In genomic region chr16:2973605-2974318, GRCh38 we compare ENCODE assay signal across 31 cellular contexts. TPM values are rescaled to one million over a fixed set of nuclear protein-coding genes. Genes with fewer than 3 reads are reported as not detected.
DNase-seq lines count a peak whose midpoint lies in the region; ATAC-seq, FAIRE-seq and TF ChIP-seq lines count a peak whose summit lies in the region.
"Had no signal": no experiment of that assay in that cellular context is flagged by ENCODE, and none has a peak within 500 bp of the region (broad histone marks: within the 10 kb centered on the region; RNA-seq: fewer than 3 reads in every experiment).

No MANE protein-coding gene starts in this region.

- intact Hi-C loops in K562 (cut with micrococcal nuclease) = no loop called here

- no peaks in the 10 kb centered on the region for H3K9me3 ChIP-seq in BLaER1 treated with 17β-estradiol and CSF1 and Interleukin-3, amounts not matched to agents 10 nM and 100 nM (replicated peaks in 1 of 11)
- H3K9me3 ChIP-seq in NT2/D1 (ENCODE audit: insufficient read depth, low read length) = no peaks in the 10 kb centered on the region
- no peaks in the 10 kb centered on the region for H3K9me3 ChIP-seq in K562 (replicated peaks; ENCODE audit: control insufficient read depth, insufficient read depth, low read depth, low read length)
- H3K9me3 ChIP-seq: neutrophil, sigmoid colon, transverse colon had no signal

- in situ Hi-C loops in K562 (cut with MboI) = no loop called here

- BruUV-seq in K562 (replicated peaks; lab: Mats Ljungman, UMichigan) = no TSS peak

- WGBS in K562 (ENCODE audit: insufficient coverage, low coverage, missing lambda C conversion rate) = 86% methylated on average over 11 of the region's 17 CpGs

- CTCF ChIA-PET in K562 (lab: Yijun Ruan, JAX; ENCODE audit: low intra/inter-chr PET ratio) = no interaction called here

- H3K4me3 ChIP-seq in BLaER1 treated with 17β-estradiol and CSF1 and Interleukin-3, amounts not matched to agents 10 nM and 100 nM = peak overlapping the region in 7 of 10 experiments; percentile 17 to 98 (median 93); a peak in 14 of 20 replicates
- H3K4me3 ChIP-seq in NT2/D1 (ENCODE audit: insufficient read length, low read depth) = no peak overlapping the region
- H3K4me3 ChIP-seq in K562 = no peak overlapping the region
- H3K4me3 ChIP-seq: GM23338, sigmoid colon, transverse colon had no signal

- no peak for TF ChIP-seq CTCF in K562 (IDR thresholded peaks at IDR 0.05 in 2 of 3, conservative IDR thresholded peaks at IDR 0.05 in 1 of 3; ENCODE audit: insufficient read depth in 2 of 3, low read depth in 1 of 3, low read length in 3 of 3)

- H3K4me2 ChIP-seq in BLaER1 treated with 17β-estradiol and CSF1 and Interleukin-3, amounts not matched to agents 10 nM and 100 nM = peak overlapping the region; percentile 92 to 99 (median 96)
- H3K4me2 ChIP-seq in K562 (ENCODE audit: insufficient read depth, low read length) = no peak overlapping the region
- H3K4me2 ChIP-seq: GM23338 had no signal

- H3K36me3 ChIP-seq in BLaER1 treated with 17β-estradiol and CSF1 and Interleukin-3, amounts not matched to agents 10 nM and 100 nM = peaks cover 0 to 79% (median 38%) of the 10 kb centered on the region in 11 experiments; a peak in 12 of 22 replicates
- H3K36me3 ChIP-seq in NT2/D1 (ENCODE audit: insufficient read depth, insufficient read length, low read length) (peaks cover 80% of the 10 kb centered on the region), K562 (ENCODE audit: control insufficient read depth, insufficient read depth, low read length) (peaks cover 78% of the 10 kb centered on the region; the same call in 2 of the 3 replicates)
- H3K36me3 ChIP-seq: brain microvascular endothelial cell, sigmoid colon, transverse colon had no signal

- peaks cover 57 to 89% (median 89%) of the 10 kb centered on the region in 10 experiments for H3K4me1 ChIP-seq in BLaER1 treated with 17β-estradiol and CSF1 and Interleukin-3, amounts not matched to agents 10 nM and 100 nM
- peaks cover 26% of the 10 kb centered on the region for H3K4me1 ChIP-seq in NT2/D1 (ENCODE audit: insufficient read depth, insufficient read length)
- peaks cover 9 to 92% of the 10 kb centered on the region in 2 experiments; a peak in 4 of 5 replicates for H3K4me1 ChIP-seq in K562 (replicated peaks in 1 of 2; ENCODE audit: control insufficient read depth in 2 of 2, insufficient read depth in 2 of 2, low read length in 2 of 2)

- FAIRE-seq in K562 (lab: Jason Lieb, UNC) = no peak
- FAIRE-seq: HTR-8/SVneo had no signal

- peak overlapping the region in 7 of 11 experiments; percentile 3 to 66 (median 55); a peak in 12 of 22 replicates for H3K27ac ChIP-seq in BLaER1 treated with 17β-estradiol and CSF1 and Interleukin-3, amounts not matched to agents 10 nM and 100 nM
- 0 out of 3 replicates have a peak overlapping the region, but pooled peaks have one; percentile 28 for H3K27ac ChIP-seq in K562 (ENCODE audit: extremely low read depth, low read depth, low read length)
- H3K27ac ChIP-seq: brain microvascular endothelial cell, neutrophil, sigmoid colon, transverse colon had no signal

- DNase-seq in NT2/D1 (ENCODE audit: low read depth, low spot score) (no peak), K562 (ENCODE audit: extremely low read depth in 1 of 4, low spot score in 3 of 4) (no peak), mesenteric fat pad (ENCODE audit: low spot score) (peak; percentile 89), superior temporal gyrus (ENCODE audit: extremely low spot score) (no peak), SKM-1 treated with dmso at 0.1 percent for 144 hours (lab: John Stamatoyannopoulos, UW; ENCODE audit: unreplicated experiment) (no peak)
- DNase-seq: activated CD8-positive, alpha-beta T cell treated with anti-CD3 and anti-CD28 coated beads for 36 hours; brain microvascular endothelial cell; GDM1; KBM-7; mesendoderm; NCI-H1092; NCI-H1694 treated with DMSO at 0.1 percent for 48 hours; NCI-H774; RPMI8226; sigmoid colon; stimulated activated CD4-positive, alpha-beta T cell treated with anti-CD3 and anti-CD28 coated beads, Interleukin-12 subunit alpha, Interleukin-12 subunit beta, amount 100 ng/mL, for 4 hours; stimulated activated CD4-positive, alpha-beta T cell treated with anti-CD3 and anti-CD28 coated beads, Interleukin-4, amount 100 ng/mL, for 24 hours; T-helper 17 cell; transverse colon had no signal

- TF ChIP-seq POLR2A in K562 (conservative IDR thresholded peaks at IDR 0.05) = peak; percentile 11; the same call in 1 of the 2 replicates

- no peak overlapping the region for H2AFZ ChIP-seq in K562 (ENCODE audit: low read depth, low read length)
- H2AFZ ChIP-seq: GM23338 had no signal

- H3K79me2 ChIP-seq in K562 (ENCODE audit: control insufficient read depth, insufficient read depth, low read length) = peaks cover 46% of the 10 kb centered on the region

- H3K9ac ChIP-seq in BLaER1 treated with 17β-estradiol and CSF1 and Interleukin-3, amounts not matched to agents 10 nM and 100 nM = peak overlapping the region in 9 of 11 experiments; percentile 2 to 92 (median 88); a peak in 17 of 22 replicates
- H3K9ac ChIP-seq in NT2/D1 (ENCODE audit: insufficient read length, low read depth) (peak overlapping the region; percentile 33), K562 (ENCODE audit: insufficient read depth in 1 of 2, low read depth in 2 of 2, low read length in 2 of 2) (peak overlapping the region in 1 of 2 experiments; percentile 81; a peak in 2 of 4 replicates)

- no peaks in the 10 kb centered on the region for H3K27me3 ChIP-seq in BLaER1 treated with 17β-estradiol and CSF1 and Interleukin-3, amounts not matched to agents 10 nM and 100 nM
- H3K27me3 ChIP-seq in NT2/D1 (ENCODE audit: insufficient read depth, insufficient read length) (no peaks in the 10 kb centered on the region), K562 (ENCODE audit: control insufficient read depth in 2 of 2, insufficient read depth in 2 of 2, low read length in 2 of 2) (no peaks in the 10 kb centered on the region)
- H3K27me3 ChIP-seq: brain microvascular endothelial cell had no signal

- H3K9me1 ChIP-seq in K562 (ENCODE audit: control insufficient read depth, insufficient read depth, low read length) = peaks cover 3% of the 10 kb centered on the region

- TF ChIP-seq RAD21 in K562 (CRISPR knock-in tag; conservative IDR thresholded peaks at IDR 0.05 in 1 of 2, IDR thresholded peaks at IDR 0.05 in 1 of 2) = no peak

- TF ChIP-seq EP300 in K562 (IDR thresholded peaks at IDR 0.05; ENCODE audit: low read length) = no peak

- H4K20me1 ChIP-seq in BLaER1 treated with 17β-estradiol and CSF1 and Interleukin-3, amounts not matched to agents 10 nM and 100 nM = peaks cover 39 to 93% (median 85%) of the 10 kb centered on the region in 11 experiments
- peaks cover 25% of the 10 kb centered on the region for H4K20me1 ChIP-seq in K562 (replicated peaks; ENCODE audit: control insufficient read depth, insufficient read depth, low read length)

- POLR2A ChIA-PET in K562 (lab: Yijun Ruan, JAX) = interaction anchor here (0.5 to 2.1 kb wide), 6 partner anchors 8 to 171 kb away, joined by 3 to 17 read pairs (median 3); partner anchors contain the start of gene PKMYT1

- ATAC-seq in K562 = no peak
- ATAC-seq in HG02852 (IDR thresholded peaks at IDR 0.05; ENCODE audit: unreplicated experiment) = no peak
- ATAC-seq in GM21737 (IDR thresholded peaks at IDR 0.05; ENCODE audit: unreplicated experiment) = no peak
- ATAC-seq: activated CD8-positive, alpha-beta T cell treated with anti-CD3 and anti-CD28 coated beads for 36 hours; activated naive CD4-positive, alpha-beta T cell treated with anti-CD3 and anti-CD28 coated beads, Interleukin-2, amount 50 U/mL, for 72 hours; activated T-helper 17 cell treated with anti-CD3 and anti-CD28 coated beads, Interleukin-2, amount 50 U/mL, for 72 hours; GM23338; left lobe of liver; T-helper 17 cell had no signal

RNA-seq across cellular contexts. Expression of gene PAQR4, which starts 4.6 kb away (rescaled TPM):
- total RNA-seq in K562 (2011; cell fraction: chromatin; rRNA removed; ENCODE audit: low replicate concordance) = 19.5 and 61.4 TPM in 2 replicates
- 51.0 and 53.6 TPM in 2 replicates for total RNA-seq in K562 (2011; cell fraction: nucleolus; rRNA removed)
- total RNA-seq in K562 (2011; cell fraction: nucleoplasm; rRNA removed) = 31.3 and 34.3 TPM in 2 replicates
- total RNA-seq in K562 (2014; rRNA removed) (25.3 and 30.1 TPM in 2 replicates), K562 (2014; rRNA removed; fragmentation: Illumina TruSeq; extraction: Trizol) (8.2 and 10.7 TPM in 2 replicates), K562 (2015; rRNA removed; fragmentation: Illumina TruSeq; extraction: Trizol) (19.5 and 22.0 TPM in 2 replicates), K562 (2021) (40.4 TPM in 2 replicates), mesenteric fat pad (4.5 TPM)
- polyA plus RNA-seq in K562 (2011; rRNA removed) (11.6 and 14.6 TPM in 2 replicates), K562 (2014; fragmentation: Illumina TruSeq; extraction: Trizol) (21.1 and 27.8 TPM in 2 replicates), K562 (2014; fragmentation: Nextera tagmentation; extraction: Ambion mirVana) (1 to 10 TPM in 1 of 2 experiments, under 1 TPM in 1; 0.62 to 1.0 TPM), K562 (2014; rRNA removed) (28.9 and 31.6 TPM in 2 replicates)
- polyA plus RNA-seq in K562 (2011; cell fraction: cytosol; rRNA removed) = 16.4 and 41.9 TPM in 2 replicates
- polyA plus RNA-seq in K562 (2011; cell fraction: nucleus; rRNA removed) = 40.3 and 69.3 TPM in 2 replicates
- polyA plus RNA-seq in K562 (2012) = 21.4 and 26.0 TPM in 2 replicates
- polyA minus RNA-seq in K562 (2011; rRNA and poly(A)+ RNA removed) = 4.7 and 8.4 TPM in 2 replicates
- 13.9 and 18.4 TPM in 2 replicates for polyA minus RNA-seq in K562 (2011; cell fraction: cytosol; rRNA and poly(A)+ RNA removed)
- polyA minus RNA-seq in K562 (2011; cell fraction: nucleus; rRNA and poly(A)+ RNA removed) = 10.0 and 12.0 TPM in 2 replicates

RNA-seq across cellular contexts. Expression of gene PKMYT1, which starts 6.5 kb away (rescaled TPM):
- total RNA-seq in K562 (2011; cell fraction: chromatin; rRNA removed; ENCODE audit: low replicate concordance) = 71.6 and 270 TPM in 2 replicates
- total RNA-seq in K562 (2011; cell fraction: nucleolus; rRNA removed) = 273 and 293 TPM in 2 replicates
- 141 and 143 TPM in 2 replicates for total RNA-seq in K562 (2011; cell fraction: nucleoplasm; rRNA removed)
- total RNA-seq in K562 (2014; rRNA removed) (85.5 and 110 TPM in 2 replicates), K562 (2014; rRNA removed; fragmentation: Illumina TruSeq; extraction: Trizol) (19.7 and 21.6 TPM in 2 replicates), K562 (2015; rRNA removed; fragmentation: Illumina TruSeq; extraction: Trizol) (37.8 and 42.5 TPM in 2 replicates), K562 (2021) (187 and 201 TPM in 2 replicates), mesenteric fat pad (0.58 TPM)
- polyA plus RNA-seq in K562 (2011; rRNA removed) (18.7 and 48.0 TPM in 2 replicates), K562 (2014; fragmentation: Illumina TruSeq; extraction: Trizol) (45.6 and 100 TPM in 2 replicates), K562 (2014; fragmentation: Nextera tagmentation; extraction: Ambion mirVana) (10 to 100 TPM in 1 of 2 experiments, 1 to 10 TPM in 1; 8.7 to 12.8 TPM), K562 (2014; rRNA removed) (84.1 and 112 TPM in 2 replicates)
- 32.9 and 123 TPM in 2 replicates for polyA plus RNA-seq in K562 (2011; cell fraction: cytosol; rRNA removed)
- 203 and 375 TPM in 2 replicates for polyA plus RNA-seq in K562 (2011; cell fraction: nucleus; rRNA removed)
- 106 and 151 TPM in 2 replicates for polyA plus RNA-seq in K562 (2012)
- polyA minus RNA-seq in K562 (2011; rRNA and poly(A)+ RNA removed) = 6.2 and 8.2 TPM in 2 replicates
- polyA minus RNA-seq in K562 (2011; cell fraction: cytosol; rRNA and poly(A)+ RNA removed) = 33.3 and 34.1 TPM in 2 replicates
- 65.0 and 81.9 TPM in 2 replicates for polyA minus RNA-seq in K562 (2011; cell fraction: nucleus; rRNA and poly(A)+ RNA removed)
- total RNA-seq: T-helper 17 cell had no signal

RNA-seq across cellular contexts. Expression of gene KREMEN2, which starts 9.7 kb away (rescaled TPM):
- 1.7 and 9.3 TPM in 2 replicates for total RNA-seq in K562 (2011; cell fraction: chromatin; rRNA removed; ENCODE audit: low replicate concordance)
- total RNA-seq in K562 (2011; cell fraction: nucleolus; rRNA removed) = 17.9 and 19.0 TPM in 2 replicates
- total RNA-seq in K562 (2011; cell fraction: nucleoplasm; rRNA removed) = 5.8 and 6.7 TPM in 2 replicates
- total RNA-seq in K562 (2014; rRNA removed) (7.7 and 8.6 TPM in 2 replicates), K562 (2014; rRNA removed; fragmentation: Illumina TruSeq; extraction: Trizol) (0.67 and 0.84 TPM in 2 replicates), K562 (2015; rRNA removed; fragmentation: Illumina TruSeq; extraction: Trizol) (1.5 and 2.0 TPM in 2 replicates), K562 (2021) (7.6 and 8.2 TPM in 2 replicates), mesenteric fat pad (not detected)
- polyA plus RNA-seq in K562 (2011; rRNA removed) (1.4 and 3.1 TPM in 2 replicates), K562 (2014; fragmentation: Illumina TruSeq; extraction: Trizol) (0.25 and 1.5 TPM in 2 replicates), K562 (2014; fragmentation: Nextera tagmentation; extraction: Ambion mirVana) (under 1 TPM in 1 of 2 experiments, not detected in 1; 0.04 TPM), K562 (2014; rRNA removed) (7.1 and 7.5 TPM in 2 replicates)
- 3.1 and 10.2 TPM in 2 replicates for polyA plus RNA-seq in K562 (2011; cell fraction: cytosol; rRNA removed)
- polyA plus RNA-seq in K562 (2011; cell fraction: nucleus; rRNA removed) = 14.7 and 20.3 TPM in 2 replicates
- polyA plus RNA-seq in K562 (2012) = 1.2 and 3.0 TPM in 2 replicates
- polyA minus RNA-seq in K562 (2011; rRNA and poly(A)+ RNA removed) = 0.21 and 0.30 TPM in 2 replicates
- 2.8 and 2.9 TPM in 2 replicates for polyA minus RNA-seq in K562 (2011; cell fraction: cytosol; rRNA and poly(A)+ RNA removed)
- 2.4 and 2.9 TPM in 2 replicates for polyA minus RNA-seq in K562 (2011; cell fraction: nucleus; rRNA and poly(A)+ RNA removed)
- total RNA-seq: activated naive CD4-positive, alpha-beta T cell treated with anti-CD3 and anti-CD28 coated beads, Interleukin-2, amount 50 U/mL, for 72 hours; activated T-helper 17 cell treated with anti-CD3 and anti-CD28 coated beads, Interleukin-2, amount 50 U/mL, for 72 hours; cerebellum; left lobe of liver; posterior vena cava; sigmoid colon; T-helper 17 cell had no signal

RNA-seq across cellular contexts. Expression of gene CLDN9, which starts 39.0 kb away (rescaled TPM):
- 0.99 and 3.1 TPM in 2 replicates for total RNA-seq in K562 (2011; cell fraction: chromatin; rRNA removed; ENCODE audit: low replicate concordance)
- 2.0 and 3.0 TPM in 2 replicates for total RNA-seq in K562 (2011; cell fraction: nucleolus; rRNA removed)
- total RNA-seq in K562 (2011; cell fraction: nucleoplasm; rRNA removed) = 1.1 and 1.5 TPM in 2 replicates
- total RNA-seq in K562 (2014; rRNA removed) (0.12 TPM in 1 of 2 replicates, not detected in the other), K562 (2014; rRNA removed; fragmentation: Illumina TruSeq; extraction: Trizol) (not detected in 2 replicates), K562 (2015; rRNA removed; fragmentation: Illumina TruSeq; extraction: Trizol) (0.15 and 0.22 TPM in 2 replicates), K562 (2021) (0.40 and 0.44 TPM in 2 replicates), mesenteric fat pad (not detected)
- polyA plus RNA-seq in K562 (2011; rRNA removed) (0.18 and 0.27 TPM in 2 replicates), K562 (2014; fragmentation: Illumina TruSeq; extraction: Trizol) (0.10 and 0.12 TPM in 2 replicates), K562 (2014; fragmentation: Nextera tagmentation; extraction: Ambion mirVana) (not detected), K562 (2014; rRNA removed) (0.16 and 0.24 TPM in 2 replicates)
- polyA plus RNA-seq in K562 (2011; cell fraction: cytosol; rRNA removed) = 0.29 and 0.36 TPM in 2 replicates
- 1.6 and 2.9 TPM in 2 replicates for polyA plus RNA-seq in K562 (2011; cell fraction: nucleus; rRNA removed)
- 0.79 and 2.7 TPM in 2 replicates for polyA plus RNA-seq in K562 (2012)
- 0.09 and 0.18 TPM in 2 replicates for polyA minus RNA-seq in K562 (2011; rRNA and poly(A)+ RNA removed)
- 1.1 TPM in 1 of 2 replicates, not detected in the other for polyA minus RNA-seq in K562 (2011; cell fraction: cytosol; rRNA and poly(A)+ RNA removed)
- 0.54 and 1.00 TPM in 2 replicates for polyA minus RNA-seq in K562 (2011; cell fraction: nucleus; rRNA and poly(A)+ RNA removed)
- total RNA-seq: activated CD8-positive, alpha-beta T cell treated with anti-CD3 and anti-CD28 coated beads for 36 hours; cerebellum; M059J; posterior vena cava; sigmoid colon; T-helper 17 cell had no signal

RNA-seq across cellular contexts. Expression of gene CLDN6, which starts 44.2 kb away (rescaled TPM):
- total RNA-seq in K562 (2011; cell fraction: chromatin; rRNA removed; ENCODE audit: low replicate concordance) = 0.53 and 0.65 TPM in 2 replicates
- 2.2 and 2.5 TPM in 2 replicates for total RNA-seq in K562 (2011; cell fraction: nucleolus; rRNA removed)
- total RNA-seq in K562 (2011; cell fraction: nucleoplasm; rRNA removed) = 0.73 and 0.76 TPM in 2 replicates
- 0.23 and 0.49 TPM in 2 replicates for total RNA-seq in K562 (2014; rRNA removed)
- total RNA-seq in K562 (2014; rRNA removed; fragmentation: Illumina TruSeq; extraction: Trizol) = 0.22 and 0.38 TPM in 2 replicates
- total RNA-seq in K562 (2015; rRNA removed; fragmentation: Illumina TruSeq; extraction: Trizol) = 0.26 TPM in 1 of 2 replicates, not detected in the other
- total RNA-seq in K562 (2021) = 0.75 and 1.1 TPM in 2 replicates
- 0.56 and 0.93 TPM in 2 replicates for polyA plus RNA-seq in K562 (2011; rRNA removed)
- polyA plus RNA-seq in K562 (2011; cell fraction: cytosol; rRNA removed) = 0.58 and 1.1 TPM in 2 replicates
- 0.24 and 0.42 TPM in 2 replicates for polyA plus RNA-seq in K562 (2011; cell fraction: nucleus; rRNA removed)
- polyA plus RNA-seq in K562 (2012) = 0.49 and 1.1 TPM in 2 replicates
- 0.45 and 0.83 TPM in 2 replicates for polyA plus RNA-seq in K562 (2014; fragmentation: Illumina TruSeq; extraction: Trizol)
- polyA plus RNA-seq in K562 (2014; fragmentation: Nextera tagmentation; extraction: Ambion mirVana) = not detected
- polyA plus RNA-seq in K562 (2014; rRNA removed) = 0.20 and 0.32 TPM in 2 replicates
- 0.32 and 0.39 TPM in 2 replicates for polyA minus RNA-seq in K562 (2011; rRNA and poly(A)+ RNA removed)
- polyA minus RNA-seq in K562 (2011; cell fraction: cytosol; rRNA and poly(A)+ RNA removed) = 1.0 and 2.1 TPM in 2 replicates
- polyA minus RNA-seq in K562 (2011; cell fraction: nucleus; rRNA and poly(A)+ RNA removed) = not detected in 2 replicates
- not detected for total RNA-seq in mesenteric fat pad
- total RNA-seq: activated CD8-positive, alpha-beta T cell treated with anti-CD3 and anti-CD28 coated beads for 36 hours; activated naive CD4-positive, alpha-beta T cell treated with anti-CD3 and anti-CD28 coated beads, Interleukin-2, amount 50 U/mL, for 72 hours; activated T-helper 17 cell treated with anti-CD3 and anti-CD28 coated beads, Interleukin-2, amount 50 U/mL, for 72 hours; cerebellum; posterior vena cava; sigmoid colon; T-helper 17 cell; transverse colon had no signal
- polyA plus RNA-seq: sigmoid colon had no signal

Comparison
In these comparisons a context has a peak if more than half of its experiments do, and no peak if none do; other contexts are left out.
1. H3K4me3 ChIP-seq: peak in BLaER1 treated with 17β-estradiol and CSF1 and Interleukin-3, amounts not matched to agents 10 nM and 100 nM (7 of 10); none in NT2/D1 (single experiment) and K562 (single experiment).
2. RNA of gene PKMYT1, which starts 6.5 kb away (total RNA-seq): 19.7 to 293 TPM in K562; 0.58 TPM in mesenteric fat pad (single experiment); every median in the first group is over 10 times any median in the second.